In genomic region chr1:216927111-216927510, GRCh38 we compare ENCODE assay signal across 15 cellular contexts.
"Had no signal": no experiment of that assay in that cellular context is flagged by ENCODE, and none has a peak within 500 bp of the region (broad histone marks: within the 10 kb centered on the region; RNA-seq: fewer than 3 reads in every experiment).

No MANE protein-coding gene starts in this region.

- H3K36me3 Mint-ChIP-seq: memory B cell; natural killer cell treated with Interleukin-12 subunit alpha and Interleukin-12 subunit beta and Interleukin-15 and Interleukin-18, amount 100 ng/mL, for 72 hours had no signal

- H3K4me3 Mint-ChIP-seq: memory B cell; natural killer cell treated with Interleukin-12 subunit alpha and Interleukin-12 subunit beta and Interleukin-15 and Interleukin-18, amount 100 ng/mL, for 72 hours had no signal

- H3K27me3 ChIP-seq: colonic mucosa, ovary, stomach had no signal

- H3K9me3 Mint-ChIP-seq: memory B cell had no signal

- H3K36me3 ChIP-seq: colonic mucosa, left ventricle myocardium inferior, lower lobe of right lung, ovary, stomach had no signal

- H3K4me1 ChIP-seq: colonic mucosa, left ventricle myocardium inferior, lower lobe of right lung, stomach had no signal

- H3K4me3 ChIP-seq: colonic mucosa, left ventricle myocardium inferior, lower lobe of right lung, ovary, stomach had no signal

- DNase-seq: colonic mucosa; dermis blood vessel endothelial cell; effector CD8-positive, alpha-beta T cell; foreskin melanocyte; left cardiac atrium; left ventricle myocardium inferior; lower lobe of right lung; ovary; right cardiac atrium; stimulated activated CD4-positive, alpha-beta T cell treated with anti-CD3 and anti-CD28 coated beads, Interleukin-12 subunit alpha, Interleukin-12 subunit beta, amount 100 ng/mL, for 4 hours; stimulated activated naive CD4-positive, alpha-beta T cell; stomach; trophoblast cell had no signal

- H3K4me1 Mint-ChIP-seq: memory B cell had no signal

- H3K27ac ChIP-seq: colonic mucosa, left ventricle myocardium inferior, lower lobe of right lung, ovary, stomach had no signal

- H3K9me3 ChIP-seq: colonic mucosa, left ventricle myocardium inferior, lower lobe of right lung, ovary, stomach had no signal

- ATAC-seq: left cardiac atrium; lower lobe of right lung; natural killer cell treated with Interleukin-12 subunit alpha and Interleukin-12 subunit beta and Interleukin-15 and Interleukin-18, amount 100 ng/mL, for 72 hours; right cardiac atrium had no signal

- H3K27me3 Mint-ChIP-seq: memory B cell; natural killer cell treated with Interleukin-12 subunit alpha and Interleukin-12 subunit beta and Interleukin-15 and Interleukin-18, amount 100 ng/mL, for 72 hours had no signal

- H3K27ac Mint-ChIP-seq: memory B cell; natural killer cell treated with Interleukin-12 subunit alpha and Interleukin-12 subunit beta and Interleukin-15 and Interleukin-18, amount 100 ng/mL, for 72 hours had no signal
